In the genomic region with DNA sequence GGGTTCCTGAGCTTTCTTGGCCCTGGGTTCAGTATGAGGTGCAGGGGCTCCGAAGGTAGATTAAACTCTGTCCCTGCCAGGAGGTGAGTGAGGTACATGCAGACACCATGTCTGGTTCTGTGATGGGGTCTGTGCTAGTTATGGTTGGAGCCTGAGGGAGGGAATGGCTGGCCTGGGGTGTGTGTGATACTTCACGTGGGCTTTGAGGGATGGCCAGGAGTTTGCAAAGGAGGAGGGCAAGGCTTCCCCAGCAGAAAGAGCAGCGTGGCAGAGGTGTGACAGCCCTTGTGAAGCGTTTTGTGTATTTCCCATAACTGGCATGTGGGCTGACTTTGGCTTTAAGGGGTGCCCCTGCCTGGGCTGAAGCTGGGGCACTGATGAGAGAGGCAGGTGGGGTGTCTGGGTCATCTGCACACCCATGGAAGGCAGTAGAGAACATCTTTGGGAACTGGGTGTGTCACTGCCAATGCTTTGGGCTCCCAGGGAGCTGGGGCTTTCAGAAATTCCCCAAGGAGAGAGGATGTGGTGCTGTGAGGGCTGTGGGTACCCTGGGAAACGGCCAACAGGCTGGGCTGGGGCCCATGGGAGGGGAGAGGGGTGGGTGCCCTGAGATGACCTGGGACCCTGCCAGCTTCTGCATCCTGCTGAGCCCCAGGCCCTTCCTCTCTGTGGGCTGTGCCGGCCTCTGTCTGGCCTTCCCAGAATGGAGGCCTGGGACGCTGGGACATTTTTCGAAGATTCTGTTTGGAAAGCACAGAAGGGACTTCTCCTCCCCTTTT, we compare ENCODE assay signal across 16 cellular contexts. TPM values are rescaled to one million over a fixed set of nuclear protein-coding genes. Genes with fewer than 3 reads are reported as not detected.
DNase-seq lines count a peak whose midpoint lies in the region; ATAC-seq, FAIRE-seq and TF ChIP-seq lines count a peak whose summit lies in the region.
"Had no signal": no experiment of that assay in that cellular context is flagged by ENCODE, and none has a peak within 500 bp of the region (broad histone marks: within the 10 kb centered on the region; RNA-seq: fewer than 3 reads in every experiment).

No MANE protein-coding gene starts in this region.

- no peak overlapping the region for H2BK120ac ChIP-seq in H9 (ENCODE audit: low read depth, low read length, poor library complexity, severe bottlenecking)

- H3K79me1 ChIP-seq in H9 (ENCODE audit: insufficient read depth, low read depth, low read length, poor library complexity, severe bottlenecking), result peaks cover 2% of the 10 kb centered on the region

- H2BK5ac ChIP-seq in H9 (ENCODE audit: insufficient read length, low read length), result no peak overlapping the region

- H2BK12ac ChIP-seq in H9 (ENCODE audit: insufficient read length, low read depth, low read length), result no peak overlapping the region

- no peaks in the 10 kb centered on the region for H3K9me3 ChIP-seq in H9 (ENCODE audit: control insufficient read depth, low read depth, low read length)
- H3K9me3 ChIP-seq in GM12878 (replicated peaks; ENCODE audit: control insufficient read depth, insufficient read depth, low read length), result no peaks in the 10 kb centered on the region
- H3K9me3 ChIP-seq: left lung had no signal

- no peaks in the 10 kb centered on the region; a peak in 2 of 4 replicates for H3K36me3 ChIP-seq in GM12878 (ENCODE audit: control insufficient read depth in 2 of 2, insufficient read depth in 2 of 2, low read length in 1 of 2)
- H3K36me3 ChIP-seq: left lung, WERI-Rb-1 had no signal

- TF ChIP-seq EP300 in GM12878 (IDR thresholded peaks at IDR 0.05; ENCODE audit: borderline replicate concordance in 1 of 2, control insufficient read depth in 1 of 2, low read depth in 2 of 2, low read length in 2 of 2), result no peak

- no peaks in the 10 kb centered on the region for H3K27me3 ChIP-seq in H9 (ENCODE audit: insufficient read depth, low read length)
- H3K27me3 ChIP-seq in GM12878 (replicated peaks in 1 of 2; ENCODE audit: control insufficient read depth in 2 of 2, insufficient read depth in 2 of 2, low read length in 1 of 2), result no peaks in the 10 kb centered on the region

- H3K27me3 Mint-ChIP-seq in H9 (ENCODE audit: low read depth) (no peaks in the 10 kb centered on the region), memory B cell (no peaks in the 10 kb centered on the region)

- H3K18ac ChIP-seq in H9 (ENCODE audit: insufficient read length, low read depth, low read length), result no peak overlapping the region

- no peak overlapping the region for H4K91ac ChIP-seq in H9 (ENCODE audit: insufficient read length, low read depth, low read length)

- CTCF ChIA-PET in GM12878 (lab: Yijun Ruan, JAX), result no interaction called here

- H3K27ac ChIP-seq in H9 (ENCODE audit: insufficient read length, low read depth, low read length) (no peak overlapping the region), GM12878 (ENCODE audit: control insufficient read depth, insufficient read depth) (no peak overlapping the region), temporal lobe (ENCODE audit: low read depth, low read length) (peak overlapping the region; percentile 50)
- H3K27ac ChIP-seq: PC-9, WERI-Rb-1 had no signal

- intact Hi-C loops in GM12878 (cut with micrococcal nuclease; ENCODE audit: unreplicated experiment), result no loop called here

- H3K27ac Mint-ChIP-seq in H9, result peak overlapping the region in 2 of 3 experiments; percentile 48 to 63; a peak in 4 of 7 replicates
- H3K27ac Mint-ChIP-seq in memory B cell, result peak overlapping the region; percentile 15
- H3K27ac Mint-ChIP-seq: activated T-helper 2 cell treated with anti-CD3 and anti-CD28 coated beads, Interferon-gamma antibody, Interleukin-2, Interleukin-4, amounts not matched to agents 10 μg/mL and 5 μg/mL and 100 μg/mL, durations not matched to agents 14 hours and 24 hours and 36 hours; nephron progenitor cell had no signal

- no peak overlapping the region for H3K4me3 ChIP-seq in GM12878
- H3K4me3 ChIP-seq: left lung, PC-9 had no signal

- no peaks in the 10 kb centered on the region for H4K20me1 ChIP-seq in H9 (ENCODE audit: control insufficient read depth, insufficient read depth, insufficient read length)
- H4K20me1 ChIP-seq in GM12878 (ENCODE audit: control insufficient read depth, insufficient read depth), result no peaks in the 10 kb centered on the region

- H3K9ac ChIP-seq in H9 (ENCODE audit: extremely low read depth, insufficient read length, low read length) (no peak overlapping the region), GM12878 (ENCODE audit: control insufficient read depth, insufficient read depth, low read length) (no peak overlapping the region)

- H2BK20ac ChIP-seq in H9 (ENCODE audit: low read depth, low read length, poor library complexity, severe bottlenecking), result no peak overlapping the region

- H3K9me3 Mint-ChIP-seq in H9 (no peaks in the 10 kb centered on the region), memory B cell (no peaks in the 10 kb centered on the region)
- H3K9me3 Mint-ChIP-seq: activated T-helper 2 cell treated with anti-CD3 and anti-CD28 coated beads, Interferon-gamma antibody, Interleukin-2, Interleukin-4, amounts not matched to agents 10 μg/mL and 5 μg/mL and 100 μg/mL, durations not matched to agents 14 hours and 24 hours and 36 hours; nephron progenitor cell had no signal

- H3K4me3 Mint-ChIP-seq in H9 (no peak overlapping the region), memory B cell (no peak overlapping the region)
- H3K4me3 Mint-ChIP-seq: nephron progenitor cell had no signal

- in situ Hi-C loops in GM12878 (cut with MboI), result no loop called here

- H3K4me1 ChIP-seq in H9 (ENCODE audit: insufficient read depth, low read length), result peaks cover 12% of the 10 kb centered on the region
- peaks cover 26% of the 10 kb centered on the region for H3K4me1 ChIP-seq in GM12878 (ENCODE audit: control insufficient read depth, insufficient read depth, low read length)

- H2AFZ ChIP-seq in H9 (ENCODE audit: low read length) (no peak overlapping the region), GM12878 (ENCODE audit: control insufficient read depth, low read depth, low read length) (no peak overlapping the region)
- H2AFZ ChIP-seq: PC-9 had no signal

- POLR2A ChIA-PET in GM12878 (lab: Charles Lee), result no interaction called here

- H4K5ac ChIP-seq in H9 (ENCODE audit: insufficient read length, low read depth, low read length), result no peak overlapping the region

- TF ChIP-seq CTCF in H9 (conservative IDR thresholded peaks at IDR 0.05), result no peak
- no peak for TF ChIP-seq CTCF in GM12878 (IDR thresholded peaks at IDR 0.05 in 2 of 3, conservative IDR thresholded peaks at IDR 0.05 in 1 of 3; ENCODE audit: control insufficient read depth in 2 of 3, extremely low read depth in 1 of 3, insufficient read depth in 1 of 3, low read depth in 3 of 3, low read length in 3 of 3)

- no peak overlapping the region for H2BK15ac ChIP-seq in H9 (ENCODE audit: low read depth, low read length)

- H3K4me1 Mint-ChIP-seq in H9 (peaks cover 29 to 34% of the 10 kb centered on the region in 2 experiments), memory B cell (peaks cover 16% of the 10 kb centered on the region)

- H4K8ac ChIP-seq in H9 (replicated peaks; ENCODE audit: insufficient read length, low read depth, low read length), result no peak overlapping the region

- no peak overlapping the region for H3K14ac ChIP-seq in H9 (ENCODE audit: insufficient read depth, low read length)

- H3T11ph ChIP-seq in H9 (ENCODE audit: low read length), result no peak overlapping the region

- H3K23me2 ChIP-seq in H9 (ENCODE audit: insufficient read length, low read depth, low read length, poor library complexity, severe bottlenecking), result peaks cover 6% of the 10 kb centered on the region

- H3K79me2 ChIP-seq in H9 (ENCODE audit: insufficient read depth, low read length) (peaks cover 4% of the 10 kb centered on the region), GM12878 (ENCODE audit: control insufficient read depth, insufficient read depth, low read length) (peaks cover 25% of the 10 kb centered on the region)

- SMC1A ChIA-PET in GM12878 (lab: Charles Lee; ENCODE audit: uncharacterized antibody, unreplicated experiment), result interaction anchor here (2.1 kb wide), 1 partner anchor 12 kb away, joined by 7 read pairs; no protein-coding TSS in a partner anchor

- FAIRE-seq in GM12878 (lab: Jason Lieb, UNC), result no peak
- FAIRE-seq: urothelium cell line had no signal

- TF ChIP-seq RAD21 in GM12878 (IDR thresholded peaks at IDR 0.05; ENCODE audit: insufficient read depth, low read depth, low read length), result no peak

- DNase-seq in H9, result no peak
- no peak for DNase-seq in GM12878 (ENCODE audit: low read depth, low spot score)
- DNase-seq in memory B cell (ENCODE audit: low spot score in 2 of 2), result no peak
- no peak for DNase-seq in activated effector memory CD4-positive, alpha-beta T cell treated with anti-CD3 and anti-CD28 coated beads, Interleukin-2, amount 50 U/mL, for 16 hours
- no peak for DNase-seq in activated effector memory CD4-positive, alpha-beta T cell treated with Interleukin-2 at 50 U/mL for 16 hours
- DNase-seq: DMS 273 treated with DMSO at 0.1 percent for 48 hours, NCI-H2081 treated with DMSO at 0.1 percent for 48 hours, nephron progenitor cell, PC-9, WERI-Rb-1 had no signal

- no CpG with 5 or more reads among the region's 8 CpGs for WGBS in H9 (ENCODE audit: extremely low coverage, insufficient read length, low lambda C conversion rate)
- 62% methylated on average over 8 of the region's 8 CpGs for WGBS in GM12878 (ENCODE audit: insufficient coverage, insufficient replicate concordance, low lambda C conversion rate, missing lambda C conversion rate)

- H3K56ac ChIP-seq in H9 (ENCODE audit: insufficient read length, low read depth, low read length), result no peak overlapping the region

- no peak overlapping the region for H3K4ac ChIP-seq in H9 (ENCODE audit: low read depth, low read length)

- TF ChIP-seq POLR2A in GM12878 (IDR thresholded peaks at IDR 0.05; ENCODE audit: low read depth, low read length), result no peak

- RAD21 ChIA-PET in GM12878 (lab: Charles Lee; ENCODE audit: unreplicated experiment), result interaction anchor here (1.0 kb wide), 1 partner anchor 11 kb away, joined by 4 read pairs; no protein-coding TSS in a partner anchor

- H3K4me2 ChIP-seq in H9 (ENCODE audit: insufficient read depth, insufficient read length, low read length) (no peak overlapping the region), GM12878 (ENCODE audit: control insufficient read depth, insufficient read depth) (no peak overlapping the region)
- H3K4me2 ChIP-seq: PC-9 had no signal

- H3K23ac ChIP-seq in H9 (ENCODE audit: insufficient read length, low read depth, low read length), result no peak overlapping the region

- no peak overlapping the region for H2AK5ac ChIP-seq in H9 (ENCODE audit: insufficient read length, low read length)

- ATAC-seq in GM12878 (no peak), memory B cell (ENCODE audit: low read depth) (no peak), esophagus mucosa (no peak), GM21367 (IDR thresholded peaks at IDR 0.05; ENCODE audit: unreplicated experiment) (no peak)
- ATAC-seq: left lung had no signal

- H3K36me3 Mint-ChIP-seq in H9 (ENCODE audit: insufficient read depth in 1 of 3, low read depth in 3 of 3), result peaks cover 0 to 22% (median 14%) of the 10 kb centered on the region in 3 experiments; a peak in 5 of 7 replicates
- no peaks in the 10 kb centered on the region for H3K36me3 Mint-ChIP-seq in memory B cell

- BruUV-seq in GM12878 (replicated peaks; lab: Mats Ljungman, UMichigan), result no TSS peak

RNA-seq across cellular contexts. Expression of gene PALD1, which starts 4.6 kb away (rescaled TPM):
- total RNA-seq in H9 (2021), result 21.1 and 21.6 TPM in 2 replicates
- 15.5 and 17.8 TPM in 2 replicates for total RNA-seq in GM12878 (2013; cell fraction: nucleolus; rRNA removed)
- total RNA-seq in GM12878 (2014; rRNA removed), result 19.0 and 20.4 TPM in 2 replicates
- 6.7 and 7.7 TPM in 2 replicates for total RNA-seq in GM12878 (2014; rRNA removed; fragmentation: Illumina TruSeq; extraction: Trizol)
- total RNA-seq in GM12878 (2021), result 20.7 and 20.9 TPM in 2 replicates
- 1.9 TPM for polyA plus RNA-seq in GM12878 (2011; ENCODE audit: low read depth)
- 5.4 and 7.7 TPM in 2 replicates for polyA plus RNA-seq in GM12878 (2011; rRNA removed)
- 10.2 and 11.2 TPM in 2 replicates for polyA plus RNA-seq in GM12878 (2011; cell fraction: cytosol; rRNA removed)
- polyA plus RNA-seq in GM12878 (2011; cell fraction: nucleus; rRNA removed), result 31.5 and 33.4 TPM in 2 replicates
- polyA plus RNA-seq in GM12878 (2012), result 3.6 and 6.9 TPM in 2 replicates
- 4.0 and 7.2 TPM in 2 replicates for polyA plus RNA-seq in GM12878 (2014; fragmentation: Illumina TruSeq; extraction: Trizol)
- 1 to 10 TPM in 1 of 2 experiments, under 1 TPM in 1; 0.43 to 1.2 TPM for polyA plus RNA-seq in GM12878 (2014; fragmentation: Nextera tagmentation; extraction: Ambion mirVana)
- 14.8 and 15.4 TPM in 2 replicates for polyA plus RNA-seq in GM12878 (2014; rRNA removed)
- 10 to 100 TPM; 10.3 to 11.0 TPM for polyA plus RNA-seq in GM12878 (2016; fragmentation: Nextera tagmentation; extraction: Ambion mirVana)
- 7.2 and 16.4 TPM in 2 replicates for polyA minus RNA-seq in GM12878 (2011; rRNA and poly(A)+ RNA removed)
- polyA minus RNA-seq in GM12878 (2011; cell fraction: cytosol; rRNA and poly(A)+ RNA removed), result 6.9 and 7.1 TPM in 2 replicates
- 8.1 and 12.5 TPM in 2 replicates for polyA minus RNA-seq in GM12878 (2011; cell fraction: nucleus; rRNA and poly(A)+ RNA removed)
- 4.9 TPM for total RNA-seq in temporal lobe
- 4.6 TPM for total RNA-seq in esophagus mucosa

RNA-seq across cellular contexts. Expression of gene NODAL, which starts 41.7 kb away (rescaled TPM):
- total RNA-seq in H9 (2021) (80.7 and 84.7 TPM in 2 replicates), GM12878 (2014; rRNA removed) (not detected in 2 replicates), GM12878 (2014; rRNA removed; fragmentation: Illumina TruSeq; extraction: Trizol) (not detected in 2 replicates), GM12878 (2021) (0.11 TPM in 1 of 2 replicates, not detected in the other), temporal lobe (2.0 TPM), esophagus mucosa (0.48 TPM)
- total RNA-seq in GM12878 (2013; cell fraction: nucleolus; rRNA removed), result not detected in 2 replicates
- not detected for polyA plus RNA-seq in GM12878 (2011; ENCODE audit: low read depth)
- polyA plus RNA-seq in GM12878 (2011; rRNA removed) (not detected in 2 replicates), GM12878 (2014; fragmentation: Illumina TruSeq; extraction: Trizol) (not detected in 2 replicates), GM12878 (2014; fragmentation: Nextera tagmentation; extraction: Ambion mirVana) (not detected), GM12878 (2014; rRNA removed) (not detected in 2 replicates), GM12878 (2016; fragmentation: Nextera tagmentation; extraction: Ambion mirVana) (not detected)
- not detected in 2 replicates for polyA plus RNA-seq in GM12878 (2011; cell fraction: cytosol; rRNA removed)
- polyA plus RNA-seq in GM12878 (2011; cell fraction: nucleus; rRNA removed), result not detected in 2 replicates
- not detected in 2 replicates for polyA plus RNA-seq in GM12878 (2012)
- polyA minus RNA-seq in GM12878 (2011; rRNA and poly(A)+ RNA removed), result not detected in 2 replicates
- polyA minus RNA-seq in GM12878 (2011; cell fraction: cytosol; rRNA and poly(A)+ RNA removed), result not detected in 2 replicates
- polyA minus RNA-seq in GM12878 (2011; cell fraction: nucleus; rRNA and poly(A)+ RNA removed), result not detected in 2 replicates
- total RNA-seq: activated T-helper 2 cell treated with anti-CD3 and anti-CD28 coated beads, Interferon-gamma antibody, Interleukin-2, Interleukin-4, amounts not matched to agents 10 μg/mL and 5 μg/mL and 100 μg/mL, durations not matched to agents 14 hours and 24 hours and 36 hours; left lung; PC-9 had no signal

Comparison
In these comparisons a context has a peak if more than half of its experiments do, and no peak if none do; other contexts are left out.
1. RNA of gene NODAL, which starts 41.7 kb away (total RNA-seq): 80.7 to 84.7 TPM in H9; 2.0 TPM in temporal lobe (single experiment), 0.48 TPM in esophagus mucosa (single experiment) and 0.11 TPM in GM12878; every median in the first group is over 10 times any median in the second.